21 cellular contexts compared by ENCODE assay signal in the genomic region with DNA sequence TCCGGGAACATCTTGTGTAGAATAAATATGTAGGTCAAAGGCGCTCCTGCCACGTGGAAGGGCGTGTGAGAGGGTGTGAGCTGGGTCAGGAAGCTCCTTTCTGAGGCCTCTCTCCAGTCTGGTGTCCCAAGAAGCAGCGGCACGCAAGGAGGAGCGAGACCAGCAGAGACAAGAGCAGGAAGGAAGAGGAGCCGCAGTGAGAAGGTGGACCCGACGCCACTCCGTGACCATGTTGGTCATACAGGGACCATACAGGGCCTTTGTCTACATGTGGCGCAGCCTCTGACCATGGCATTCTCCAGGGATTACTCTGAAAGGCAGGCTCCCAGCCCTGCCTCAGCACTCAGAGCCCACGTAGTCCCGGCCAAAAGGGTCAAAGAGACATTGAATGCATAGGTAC. TPM values are rescaled to one million over a fixed set of nuclear protein-coding genes. Genes with fewer than 3 reads are reported as not detected.
DNase-seq lines count a peak whose midpoint lies in the region; ATAC-seq, FAIRE-seq and TF ChIP-seq lines count a peak whose summit lies in the region.
"Had no signal": no experiment of that assay in that cellular context is flagged by ENCODE, and none has a peak within 500 bp of the region (broad histone marks: within the 10 kb centered on the region; RNA-seq: fewer than 3 reads in every experiment).

No MANE protein-coding gene starts in this region.

- no TSS peak for BruUV-seq in K562 (replicated peaks; lab: Mats Ljungman, UMichigan)

- intact Hi-C loops in CD14-positive monocyte (cut with micrococcal nuclease), result no loop called here
- intact Hi-C loops in K562 (cut with micrococcal nuclease), result no loop called here
- intact Hi-C loops in lower lobe of right lung (cut with DNase I), result no loop called here

- TF ChIP-seq CTCF in CD14-positive monocyte (IDR thresholded peaks at IDR 0.05) (no peak), K562 (IDR thresholded peaks at IDR 0.05 in 2 of 3, conservative IDR thresholded peaks at IDR 0.05 in 1 of 3; ENCODE audit: insufficient read depth in 2 of 3, low read depth in 1 of 3, low read length in 3 of 3) (no peak), lower lobe of right lung (IDR thresholded peaks at IDR 0.05) (no peak)

- TF ChIP-seq EP300 in K562 (IDR thresholded peaks at IDR 0.05; ENCODE audit: low read length), result no peak

- no peak for TF ChIP-seq RAD21 in K562 (CRISPR knock-in tag; conservative IDR thresholded peaks at IDR 0.05 in 1 of 2, IDR thresholded peaks at IDR 0.05 in 1 of 2)

- no peak overlapping the region for H3K4me3 Mint-ChIP-seq in CD14-positive monocyte
- H3K4me3 Mint-ChIP-seq in activated CD8-positive, alpha-beta memory T cell treated with anti-CD3 and anti-CD28 coated beads, Interleukin-2, amount 10 ng/mL, durations not matched to agents 7 days and 5 days, result no peak overlapping the region
- H3K4me3 Mint-ChIP-seq: CD4-positive, CD25-positive, alpha-beta regulatory T cell; CD8-positive, alpha-beta T cell; HFFc6 had no signal

- POLR2A ChIA-PET in K562 (lab: Yijun Ruan, JAX), result no interaction called here

- H3K27ac Mint-ChIP-seq in CD14-positive monocyte, result no peak overlapping the region
- H3K27ac Mint-ChIP-seq in activated CD8-positive, alpha-beta memory T cell treated with anti-CD3 and anti-CD28 coated beads, Interleukin-2, amount 10 ng/mL, durations not matched to agents 7 days and 5 days, result no peak overlapping the region
- H3K27ac Mint-ChIP-seq: CD4-positive, CD25-positive, alpha-beta regulatory T cell; CD8-positive, alpha-beta T cell; HFFc6 had no signal

- H3K9me3 Mint-ChIP-seq in CD14-positive monocyte, result peaks cover 0 to 13% (median 1%) of the 10 kb centered on the region in 7 donors
- no peaks in the 10 kb centered on the region for H3K9me3 Mint-ChIP-seq in activated CD8-positive, alpha-beta memory T cell treated with anti-CD3 and anti-CD28 coated beads, Interleukin-2, amount 10 ng/mL, durations not matched to agents 7 days and 5 days (ENCODE audit: low read depth)
- H3K9me3 Mint-ChIP-seq: CD8-positive, alpha-beta T cell; HFFc6 had no signal

- H3K79me2 ChIP-seq in K562 (ENCODE audit: control insufficient read depth, insufficient read depth, low read length), result no peaks in the 10 kb centered on the region

- WGBS in K562 (ENCODE audit: insufficient coverage, low coverage, missing lambda C conversion rate), result under 1% methylated on average over 14 of the region's 14 CpGs

- no peaks in the 10 kb centered on the region for H3K36me3 Mint-ChIP-seq in CD14-positive monocyte
- H3K36me3 Mint-ChIP-seq in activated CD8-positive, alpha-beta memory T cell treated with anti-CD3 and anti-CD28 coated beads, Interleukin-2, amount 10 ng/mL, durations not matched to agents 7 days and 5 days, result no peaks in the 10 kb centered on the region
- H3K36me3 Mint-ChIP-seq: CD4-positive, CD25-positive, alpha-beta regulatory T cell; CD8-positive, alpha-beta T cell had no signal

- in situ Hi-C loops in K562 (cut with MboI), result no loop called here

- H3K36me3 ChIP-seq in K562 (ENCODE audit: control insufficient read depth, insufficient read depth, low read length) (no peaks in the 10 kb centered on the region), lower lobe of right lung (no peaks in the 10 kb centered on the region)
- H3K36me3 ChIP-seq: HAP-1 had no signal

- peak; percentile 29; the same call in 1 of the 3 replicates for ATAC-seq in K562
- ATAC-seq in lower lobe of right lung, result no peak
- ATAC-seq in activated CD8-positive, alpha-beta memory T cell treated with anti-CD3 and anti-CD28 coated beads, Interleukin-2, amount 10 ng/mL, durations not matched to agents 7 days and 5 days, result no peak
- ATAC-seq in HG02642 (IDR thresholded peaks at IDR 0.05; ENCODE audit: poor library complexity, unreplicated experiment), result no peak
- ATAC-seq: CD8-positive, alpha-beta T cell had no signal

- H3K9me1 ChIP-seq in K562 (ENCODE audit: control insufficient read depth, insufficient read depth, low read length), result no peaks in the 10 kb centered on the region

- no peak overlapping the region for H3K27ac ChIP-seq in K562 (ENCODE audit: extremely low read depth, low read depth, low read length)
- no peak overlapping the region for H3K27ac ChIP-seq in lower lobe of right lung

- H2AFZ ChIP-seq in K562 (ENCODE audit: low read depth, low read length), result no peak overlapping the region

- no peak overlapping the region for H3K4me2 ChIP-seq in K562 (ENCODE audit: insufficient read depth, low read length)

- no peaks in the 10 kb centered on the region for H3K9me3 ChIP-seq in K562 (replicated peaks; ENCODE audit: control insufficient read depth, insufficient read depth, low read depth, low read length)
- no peaks in the 10 kb centered on the region for H3K9me3 ChIP-seq in lower lobe of right lung
- H3K9me3 ChIP-seq: Caco-2, HAP-1 had no signal

- H3K4me1 ChIP-seq in K562 (replicated peaks in 1 of 2; ENCODE audit: control insufficient read depth in 2 of 2, insufficient read depth in 2 of 2, low read length in 2 of 2) (no peaks in the 10 kb centered on the region), lower lobe of right lung (no peaks in the 10 kb centered on the region)
- H3K4me1 ChIP-seq: Caco-2, HAP-1 had no signal

- no peak overlapping the region for H3K9ac ChIP-seq in K562 (ENCODE audit: insufficient read depth in 1 of 2, low read depth in 2 of 2, low read length in 2 of 2)

- no peak for FAIRE-seq in K562 (lab: Jason Lieb, UNC)
- FAIRE-seq: G401.6, H54 had no signal

- no peaks in the 10 kb centered on the region for H3K4me1 Mint-ChIP-seq in CD14-positive monocyte
- no peaks in the 10 kb centered on the region for H3K4me1 Mint-ChIP-seq in activated CD8-positive, alpha-beta memory T cell treated with anti-CD3 and anti-CD28 coated beads, Interleukin-2, amount 10 ng/mL, durations not matched to agents 7 days and 5 days
- H3K4me1 Mint-ChIP-seq: CD4-positive, CD25-positive, alpha-beta regulatory T cell had no signal

- CTCF ChIA-PET in K562 (lab: Yijun Ruan, JAX; ENCODE audit: low intra/inter-chr PET ratio), result interaction anchor here (0.6 kb wide), 1 partner anchor 95 kb away, joined by 3 read pairs; no protein-coding TSS in a partner anchor
- CTCF ChIA-PET in activated CD8-positive, alpha-beta memory T cell treated with anti-CD3 and anti-CD28 coated beads, Interleukin-2, amount 10 ng/mL, durations not matched to agents 7 days and 5 days (lab: Charles Lee), result no interaction called here

- H4K20me1 ChIP-seq in K562 (replicated peaks; ENCODE audit: control insufficient read depth, insufficient read depth, low read length), result peaks cover 4% of the 10 kb centered on the region; the same call in 1 of the 2 replicates

- peaks cover 48 to 83% of the 10 kb centered on the region in 2 experiments for H3K27me3 ChIP-seq in K562 (ENCODE audit: control insufficient read depth in 2 of 2, insufficient read depth in 2 of 2, low read length in 2 of 2)
- H3K27me3 ChIP-seq in lower lobe of right lung (ENCODE audit: low read depth), result peaks cover 42% of the 10 kb centered on the region

- no peak overlapping the region for H3K4me3 ChIP-seq in K562
- no peak overlapping the region for H3K4me3 ChIP-seq in lower lobe of right lung
- H3K4me3 ChIP-seq: HAP-1 had no signal

- no peak for TF ChIP-seq POLR2A in K562 (conservative IDR thresholded peaks at IDR 0.05)

- H3K27me3 Mint-ChIP-seq in CD14-positive monocyte (ENCODE audit: low read depth in 3 of 3), result peaks cover 10 to 71% (median 37%) of the 10 kb centered on the region in 3 donors
- peaks cover 25% of the 10 kb centered on the region for H3K27me3 Mint-ChIP-seq in activated CD8-positive, alpha-beta memory T cell treated with anti-CD3 and anti-CD28 coated beads, Interleukin-2, amount 10 ng/mL, durations not matched to agents 7 days and 5 days

- peak; percentile 11 for DNase-seq in CD14-positive monocyte (ENCODE audit: low spot score)
- DNase-seq in K562 (ENCODE audit: extremely low read depth in 1 of 4, low spot score in 3 of 4), result no peak
- peak; percentile 12 for DNase-seq in lower lobe of right lung
- DNase-seq in retina, result peak; percentile 4
- no peak for DNase-seq in hippocampal formation (lab: John Stamatoyannopoulos, UW)
- DNase-seq in activated CD8-positive, alpha-beta memory T cell treated with anti-CD3 and anti-CD28 coated beads, Interleukin-2, amount 10 ng/mL, durations not matched to agents 7 days and 5 days, result no peak
- DNase-seq: C1 segment of cervical spinal cord; Caco-2; CD4-positive, CD25-positive, alpha-beta regulatory T cell; CD8-positive, alpha-beta T cell; DMS153; DND-41; GOT3; HFFc6 had no signal

TF ChIP-seq in K562, 482 proteins besides CTCF, POLR2A, EP300 and RAD21 (continues in another document):
- no peak for TF ChIP-seq TCFL5 (CRISPR knock-in tag; conservative IDR thresholded peaks at IDR 0.05)

RNA-seq across cellular contexts. Expression of a gene that starts 26.2 kb away (rescaled TPM):
- polyA plus RNA-seq in CD14-positive monocyte, result not detected
- total RNA-seq in K562 (2011; cell fraction: chromatin; rRNA removed; ENCODE audit: low replicate concordance), result not detected in 2 replicates
- total RNA-seq in K562 (2011; cell fraction: nucleolus; rRNA removed), result not detected in 2 replicates
- total RNA-seq in K562 (2011; cell fraction: nucleoplasm; rRNA removed), result not detected in 2 replicates
- total RNA-seq in K562 (2014; rRNA removed), result 0.08 TPM in 1 of 2 replicates, not detected in the other
- not detected in 2 replicates for total RNA-seq in K562 (2014; rRNA removed; fragmentation: Illumina TruSeq; extraction: Trizol)
- not detected in 2 replicates for total RNA-seq in K562 (2015; rRNA removed; fragmentation: Illumina TruSeq; extraction: Trizol)
- total RNA-seq in K562 (2021), result 0.04 TPM in 1 of 2 replicates, not detected in the other
- polyA plus RNA-seq in K562 (2011; rRNA removed), result not detected in 2 replicates
- polyA plus RNA-seq in K562 (2011; cell fraction: cytosol; rRNA removed), result not detected in 2 replicates
- polyA plus RNA-seq in K562 (2011; cell fraction: nucleus; rRNA removed), result not detected in 2 replicates
- 0.07 and 0.09 TPM in 2 replicates for polyA plus RNA-seq in K562 (2012)
- polyA plus RNA-seq in K562 (2014; fragmentation: Illumina TruSeq; extraction: Trizol), result 0.04 TPM in 1 of 2 replicates, not detected in the other
- polyA plus RNA-seq in K562 (2014; fragmentation: Nextera tagmentation; extraction: Ambion mirVana), result not detected
- polyA plus RNA-seq in K562 (2014; rRNA removed), result 0.04 and 0.07 TPM in 2 replicates
- not detected in 2 replicates for polyA minus RNA-seq in K562 (2011; rRNA and poly(A)+ RNA removed)
- not detected in 2 replicates for polyA minus RNA-seq in K562 (2011; cell fraction: cytosol; rRNA and poly(A)+ RNA removed)
- not detected in 2 replicates for polyA minus RNA-seq in K562 (2011; cell fraction: nucleus; rRNA and poly(A)+ RNA removed)
- not detected for total RNA-seq in lower lobe of right lung
- total RNA-seq in activated CD8-positive, alpha-beta memory T cell treated with anti-CD3 and anti-CD28 coated beads, Interleukin-2, amount 10 ng/mL, durations not matched to agents 7 days and 5 days, result not detected
- total RNA-seq: A172; A673; CD4-positive, CD25-positive, alpha-beta regulatory T cell; CD8-positive, alpha-beta T cell; HFFc6 had no signal
- polyA plus RNA-seq: BJ; CD4-positive, CD25-positive, alpha-beta regulatory T cell had no signal

Comparison
In these comparisons a context has a peak if more than half of its experiments do, and no peak if none do; other contexts are left out.
1. DNase-seq: peak in CD14-positive monocyte (single experiment), lower lobe of right lung (single experiment) and retina (single experiment); none in K562 (0 of 4), hippocampal formation (0 of 2) and activated CD8-positive, alpha-beta memory T cell treated with anti-CD3 and anti-CD28 coated beads, Interleukin-2, amount 10 ng/mL, durations not matched to agents 7 days and 5 days (single experiment).